8 cellular contexts compared by ENCODE assay signal in genomic region chr20:32357869-32358631, GRCh38. TPM values are rescaled to one million over a fixed set of nuclear protein-coding genes. Genes with fewer than 3 reads are reported as not detected.
DNase-seq lines count a peak whose midpoint lies in the region; ATAC-seq and TF ChIP-seq lines count a peak whose summit lies in the region.

TSS of gene ASXL1 (plus strand) at chr20:32358331. CDS start at chr20:32358776, 445 bp downstream.

- H3K27ac Mint-ChIP-seq in effector memory CD8-positive, alpha-beta T cell, result peak within 1 kb of the TSS; percentile 93 to 97
- peak within 1 kb of the TSS; percentile 95 for H3K27ac Mint-ChIP-seq in memory B cell

- H3K9me3 Mint-ChIP-seq in effector memory CD8-positive, alpha-beta T cell, result no peaks in the 10 kb centered on the region
- H3K9me3 Mint-ChIP-seq in memory B cell, result no peaks in the 10 kb centered on the region

- no peaks in the 10 kb centered on the region for H3K27me3 Mint-ChIP-seq in effector memory CD8-positive, alpha-beta T cell
- no peaks in the 10 kb centered on the region for H3K27me3 Mint-ChIP-seq in memory B cell

- H3K4me3 Mint-ChIP-seq in effector memory CD8-positive, alpha-beta T cell, result peak within 1 kb of the TSS; percentile 96
- peak within 1 kb of the TSS; percentile 98 for H3K4me3 Mint-ChIP-seq in memory B cell

- peaks cover 19% of the 10 kb centered on the region for H3K36me3 Mint-ChIP-seq in effector memory CD8-positive, alpha-beta T cell (ENCODE audit: insufficient read depth)
- no peaks in the 10 kb centered on the region for H3K36me3 Mint-ChIP-seq in memory B cell

- H3K4me1 Mint-ChIP-seq in effector memory CD8-positive, alpha-beta T cell (ENCODE audit: low read depth in 2 of 2), result peaks cover 31 to 42% of the 10 kb centered on the region in 2 donors
- H3K4me1 Mint-ChIP-seq in memory B cell, result peaks cover 39% of the 10 kb centered on the region

- TF ChIP-seq CTCF in GM20000 (IDR thresholded peaks at IDR 0.05; ENCODE audit: extremely low read depth, missing control alignments), result no peak

- peak; percentile 90 for ATAC-seq in effector memory CD8-positive, alpha-beta T cell (replicated peaks)
- ATAC-seq in memory B cell (ENCODE audit: low read depth), result peak; percentile 86

- DNase-seq in COLO668 (lab: John Stamatoyannopoulos, UW; ENCODE audit: unreplicated experiment), result peak; percentile 99
- DNase-seq in GM20000 (ENCODE audit: low spot score), result peak; percentile 93
- DNase-seq in HT1080 (ENCODE audit: low read depth), result peak; percentile 98
- DNase-seq in NOMO-1 treated with DMSO at 0.1 percent for 48 hours (lab: John Stamatoyannopoulos, UW; ENCODE audit: unreplicated experiment), result peak; percentile 96
- DNase-seq in activated CD8-positive, alpha-beta memory T cell treated with anti-CD3 and anti-CD28 coated beads for 4 hours (ENCODE audit: low read depth in 2 of 2), result peak; percentile 82 to 91
- peak; percentile 87 to 88 (median 88) for DNase-seq in effector memory CD8-positive, alpha-beta T cell
- peak; percentile 88 to 90 for DNase-seq in memory B cell (ENCODE audit: low spot score in 2 of 2)
- peak; percentile 85 for DNase-seq in stimulated activated CD8-positive, alpha-beta memory T cell treated with anti-CD3 and anti-CD28 coated beads, Interleukin-12 subunit alpha, Interleukin-12 subunit beta, amount 100 ng/mL, for 24 hours (ENCODE audit: extremely low read depth)

RNA-seq across cellular contexts. Expression of gene ASXL1, which starts in this region (rescaled TPM):
- 31.8 and 38.8 TPM in 2 replicates for total RNA-seq in HT1080 (2014; rRNA removed; shearing (Covaris generic))
- polyA plus RNA-seq in HT1080 (2015; cell fraction: cytosol; rRNA removed), result 23.8 and 26.9 TPM in 2 replicates
- 193 and 221 TPM in 2 replicates for polyA plus RNA-seq in HT1080 (2015; cell fraction: nucleus; rRNA removed)

Comparison
In these comparisons a context has a peak if more than half of its experiments do, and no peak if none do; other contexts are left out.
1. Peak in every context shown above with its lines: DNase-seq and ATAC-seq.